In the genomic region with DNA sequence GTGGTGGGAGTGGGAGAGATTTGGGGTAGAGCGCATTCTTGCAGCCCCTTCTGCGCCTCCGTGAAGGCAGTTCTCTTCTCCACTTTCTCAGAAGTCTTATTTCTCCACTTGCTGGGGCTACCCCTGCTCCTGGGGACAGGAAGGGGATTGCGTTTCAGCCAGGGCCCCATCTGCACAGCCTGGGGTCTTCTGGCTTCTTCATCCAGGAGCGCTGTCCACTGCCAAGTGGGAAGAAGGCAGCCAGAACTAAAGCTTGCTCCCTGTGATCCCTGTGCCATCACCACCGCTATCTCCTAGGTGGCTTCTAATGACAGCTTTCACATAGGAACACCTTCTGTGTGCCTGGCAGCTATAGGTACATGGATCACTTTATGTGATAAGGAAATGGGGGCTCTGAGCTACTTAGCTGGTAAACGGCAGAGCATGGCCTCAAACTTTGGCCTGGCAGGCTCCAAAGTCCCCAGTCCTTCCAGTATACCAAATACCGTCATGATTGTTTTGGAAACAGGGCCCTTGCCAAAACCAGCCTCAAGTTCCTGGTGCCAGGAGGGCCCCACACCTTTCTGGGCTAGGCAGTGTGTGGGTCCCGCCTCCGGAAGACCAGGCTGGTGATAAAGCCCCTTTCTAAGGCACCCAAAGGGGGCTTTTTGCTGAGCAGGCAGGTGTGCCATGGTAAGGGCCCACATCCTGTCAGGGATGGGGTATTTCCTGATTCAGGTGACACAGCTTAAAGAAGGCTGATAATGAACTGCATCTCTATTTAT, we compare ENCODE assay signal across 1 cellular context.
TF ChIP-seq lines count a peak whose summit lies in the region.

No MANE protein-coding gene starts in this region.

TF ChIP-seq in GM23338, 12 proteins besides CTCF, POLR2A, EP300 and RAD21 (continued from another document):
- TF ChIP-seq, protein P1, sequence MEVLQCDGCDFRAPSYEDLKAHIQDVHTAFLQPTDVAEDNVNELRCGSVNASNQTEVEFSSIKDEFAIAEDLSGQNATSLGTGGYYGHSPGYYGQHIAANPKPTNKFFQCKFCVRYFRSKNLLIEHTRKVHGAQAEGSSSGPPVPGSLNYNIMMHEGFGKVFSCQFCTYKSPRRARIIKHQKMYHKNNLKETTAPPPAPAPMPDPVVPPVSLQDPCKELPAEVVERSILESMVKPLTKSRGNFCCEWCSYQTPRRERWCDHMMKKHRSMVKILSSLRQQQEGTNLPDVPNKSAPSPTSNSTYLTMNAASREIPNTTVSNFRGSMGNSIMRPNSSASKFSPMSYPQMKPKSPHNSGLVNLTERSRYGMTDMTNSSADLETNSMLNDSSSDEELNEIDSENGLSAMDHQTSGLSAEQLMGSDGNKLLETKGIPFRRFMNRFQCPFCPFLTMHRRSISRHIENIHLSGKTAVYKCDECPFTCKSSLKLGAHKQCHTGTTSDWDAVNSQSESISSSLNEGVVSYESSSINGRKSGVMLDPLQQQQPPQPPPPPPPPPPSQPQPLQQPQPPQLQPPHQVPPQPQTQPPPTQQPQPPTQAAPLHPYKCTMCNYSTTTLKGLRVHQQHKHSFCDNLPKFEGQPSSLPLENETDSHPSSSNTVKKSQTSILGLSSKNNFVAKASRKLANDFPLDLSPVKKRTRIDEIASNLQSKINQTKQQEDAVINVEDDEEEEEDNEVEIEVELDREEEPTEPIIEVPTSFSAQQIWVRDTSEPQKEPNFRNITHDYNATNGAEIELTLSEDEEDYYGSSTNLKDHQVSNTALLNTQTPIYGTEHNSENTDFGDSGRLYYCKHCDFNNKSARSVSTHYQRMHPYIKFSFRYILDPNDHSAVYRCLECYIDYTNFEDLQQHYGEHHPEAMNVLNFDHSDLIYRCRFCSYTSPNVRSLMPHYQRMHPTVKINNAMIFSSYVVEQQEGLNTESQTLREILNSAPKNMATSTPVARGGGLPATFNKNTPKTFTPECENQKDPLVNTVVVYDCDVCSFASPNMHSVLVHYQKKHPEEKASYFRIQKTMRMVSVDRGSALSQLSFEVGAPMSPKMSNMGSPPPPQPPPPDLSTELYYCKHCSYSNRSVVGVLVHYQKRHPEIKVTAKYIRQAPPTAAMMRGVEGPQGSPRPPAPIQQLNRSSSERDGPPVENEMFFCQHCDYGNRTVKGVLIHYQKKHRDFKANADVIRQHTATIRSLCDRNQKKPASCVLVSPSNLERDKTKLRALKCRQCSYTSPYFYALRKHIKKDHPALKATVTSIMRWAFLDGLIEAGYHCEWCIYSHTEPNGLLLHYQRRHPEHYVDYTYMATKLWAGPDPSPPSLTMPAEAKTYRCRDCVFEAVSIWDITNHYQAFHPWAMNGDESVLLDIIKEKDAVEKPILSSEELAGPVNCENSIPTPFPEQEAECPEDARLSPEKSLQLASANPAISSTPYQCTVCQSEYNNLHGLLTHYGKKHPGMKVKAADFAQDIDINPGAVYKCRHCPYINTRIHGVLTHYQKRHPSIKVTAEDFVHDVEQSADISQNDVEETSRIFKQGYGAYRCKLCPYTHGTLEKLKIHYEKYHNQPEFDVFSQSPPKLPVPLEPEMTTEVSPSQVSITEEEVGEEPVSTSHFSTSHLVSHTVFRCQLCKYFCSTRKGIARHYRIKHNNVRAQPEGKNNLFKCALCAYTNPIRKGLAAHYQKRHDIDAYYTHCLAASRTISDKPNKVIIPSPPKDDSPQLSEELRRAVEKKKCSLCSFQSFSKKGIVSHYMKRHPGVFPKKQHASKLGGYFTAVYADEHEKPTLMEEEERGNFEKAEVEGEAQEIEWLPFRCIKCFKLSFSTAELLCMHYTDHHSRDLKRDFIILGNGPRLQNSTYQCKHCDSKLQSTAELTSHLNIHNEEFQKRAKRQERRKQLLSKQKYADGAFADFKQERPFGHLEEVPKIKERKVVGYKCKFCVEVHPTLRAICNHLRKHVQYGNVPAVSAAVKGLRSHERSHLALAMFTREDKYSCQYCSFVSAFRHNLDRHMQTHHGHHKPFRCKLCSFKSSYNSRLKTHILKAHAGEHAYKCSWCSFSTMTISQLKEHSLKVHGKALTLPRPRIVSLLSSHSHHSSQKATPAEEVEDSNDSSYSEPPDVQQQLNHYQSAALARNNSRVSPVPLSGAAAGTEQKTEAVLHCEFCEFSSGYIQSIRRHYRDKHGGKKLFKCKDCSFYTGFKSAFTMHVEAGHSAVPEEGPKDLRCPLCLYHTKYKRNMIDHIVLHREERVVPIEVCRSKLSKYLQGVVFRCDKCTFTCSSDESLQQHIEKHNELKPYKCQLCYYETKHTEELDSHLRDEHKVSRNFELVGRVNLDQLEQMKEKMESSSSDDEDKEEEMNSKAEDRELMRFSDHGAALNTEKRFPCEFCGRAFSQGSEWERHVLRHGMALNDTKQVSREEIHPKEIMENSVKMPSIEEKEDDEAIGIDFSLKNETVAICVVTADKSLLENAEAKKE (CRISPR knock-in tag; IDR thresholded peaks at IDR 0.05): no peak
- TF ChIP-seq, protein P2, sequence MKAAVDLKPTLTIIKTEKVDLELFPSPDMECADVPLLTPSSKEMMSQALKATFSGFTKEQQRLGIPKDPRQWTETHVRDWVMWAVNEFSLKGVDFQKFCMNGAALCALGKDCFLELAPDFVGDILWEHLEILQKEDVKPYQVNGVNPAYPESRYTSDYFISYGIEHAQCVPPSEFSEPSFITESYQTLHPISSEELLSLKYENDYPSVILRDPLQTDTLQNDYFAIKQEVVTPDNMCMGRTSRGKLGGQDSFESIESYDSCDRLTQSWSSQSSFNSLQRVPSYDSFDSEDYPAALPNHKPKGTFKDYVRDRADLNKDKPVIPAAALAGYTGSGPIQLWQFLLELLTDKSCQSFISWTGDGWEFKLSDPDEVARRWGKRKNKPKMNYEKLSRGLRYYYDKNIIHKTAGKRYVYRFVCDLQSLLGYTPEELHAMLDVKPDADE (IDR thresholded peaks at IDR 0.05): no peak
- TF ChIP-seq JUNB (IDR thresholded peaks at IDR 0.05; ENCODE audit: unreplicated experiment): no peak
- no peak for TF ChIP-seq NANOG (IDR thresholded peaks at IDR 0.05; ENCODE audit: borderline replicate concordance)
- no peak for TF ChIP-seq CREB1 (CRISPR knock-in tag; IDR thresholded peaks at IDR 0.05; ENCODE audit: low read depth)
- TF ChIP-seq, protein P3, sequence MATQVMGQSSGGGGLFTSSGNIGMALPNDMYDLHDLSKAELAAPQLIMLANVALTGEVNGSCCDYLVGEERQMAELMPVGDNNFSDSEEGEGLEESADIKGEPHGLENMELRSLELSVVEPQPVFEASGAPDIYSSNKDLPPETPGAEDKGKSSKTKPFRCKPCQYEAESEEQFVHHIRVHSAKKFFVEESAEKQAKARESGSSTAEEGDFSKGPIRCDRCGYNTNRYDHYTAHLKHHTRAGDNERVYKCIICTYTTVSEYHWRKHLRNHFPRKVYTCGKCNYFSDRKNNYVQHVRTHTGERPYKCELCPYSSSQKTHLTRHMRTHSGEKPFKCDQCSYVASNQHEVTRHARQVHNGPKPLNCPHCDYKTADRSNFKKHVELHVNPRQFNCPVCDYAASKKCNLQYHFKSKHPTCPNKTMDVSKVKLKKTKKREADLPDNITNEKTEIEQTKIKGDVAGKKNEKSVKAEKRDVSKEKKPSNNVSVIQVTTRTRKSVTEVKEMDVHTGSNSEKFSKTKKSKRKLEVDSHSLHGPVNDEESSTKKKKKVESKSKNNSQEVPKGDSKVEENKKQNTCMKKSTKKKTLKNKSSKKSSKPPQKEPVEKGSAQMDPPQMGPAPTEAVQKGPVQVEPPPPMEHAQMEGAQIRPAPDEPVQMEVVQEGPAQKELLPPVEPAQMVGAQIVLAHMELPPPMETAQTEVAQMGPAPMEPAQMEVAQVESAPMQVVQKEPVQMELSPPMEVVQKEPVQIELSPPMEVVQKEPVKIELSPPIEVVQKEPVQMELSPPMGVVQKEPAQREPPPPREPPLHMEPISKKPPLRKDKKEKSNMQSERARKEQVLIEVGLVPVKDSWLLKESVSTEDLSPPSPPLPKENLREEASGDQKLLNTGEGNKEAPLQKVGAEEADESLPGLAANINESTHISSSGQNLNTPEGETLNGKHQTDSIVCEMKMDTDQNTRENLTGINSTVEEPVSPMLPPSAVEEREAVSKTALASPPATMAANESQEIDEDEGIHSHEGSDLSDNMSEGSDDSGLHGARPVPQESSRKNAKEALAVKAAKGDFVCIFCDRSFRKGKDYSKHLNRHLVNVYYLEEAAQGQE (IDR thresholded peaks at IDR 0.05; ENCODE audit: unreplicated experiment): no peak
- no peak for TF ChIP-seq EZH2 (IDR thresholded peaks at IDR 0.05; ENCODE audit: low read depth, unreplicated experiment)
- TF ChIP-seq ZNF331 (CRISPR knock-in tag; IDR thresholded peaks at IDR 0.05; ENCODE audit: low read depth): no peak
